17 cellular contexts compared by ENCODE assay signal in genomic region chr3:187223799-187224198, GRCh38. TPM values are rescaled to one million over a fixed set of nuclear protein-coding genes. Genes with fewer than 3 reads are reported as not detected.
DNase-seq lines count a peak whose midpoint lies in the region; FAIRE-seq and TF ChIP-seq lines count a peak whose summit lies in the region.
"Had no signal": no experiment of that assay in that cellular context is flagged by ENCODE, and none has a peak within 500 bp of the region (broad histone marks: within the 10 kb centered on the region; RNA-seq: fewer than 3 reads in every experiment).

No MANE protein-coding gene starts in this region.

- POLR2A ChIA-PET in RWPE1 (lab: Yijun Ruan, JAX; ENCODE audit: low non-redundant PET) = no interaction called here

- H3K4me3 Mint-ChIP-seq in Calu3 (ENCODE audit: low read depth, unreplicated experiment) (no peak overlapping the region), HFFc6 (no peak overlapping the region)
- H3K4me3 Mint-ChIP-seq: brain, mesothelial cell of epicardium had no signal

- BruUV-seq in Calu3 (replicated peaks; lab: Mats Ljungman, UMichigan) = no TSS peak

- H3K9me3 Mint-ChIP-seq in Calu3 (ENCODE audit: low read depth, unreplicated experiment) (no peaks in the 10 kb centered on the region), HFFc6 (no peaks in the 10 kb centered on the region; the same call in 1 of the 2 replicates)
- H3K9me3 Mint-ChIP-seq: mesothelial cell of epicardium had no signal

- H3K27me3 Mint-ChIP-seq in Calu3 (ENCODE audit: unreplicated experiment) = peaks cover 5% of the 10 kb centered on the region
- H3K27me3 Mint-ChIP-seq in HFFc6 (ENCODE audit: insufficient read depth) = no peaks in the 10 kb centered on the region
- H3K27me3 Mint-ChIP-seq: brain had no signal

- FAIRE-seq in islet of Langerhans (lab: Jason Lieb, UNC) = peak; percentile 53
- FAIRE-seq: D721Med had no signal

- intact Hi-C loops in Calu3 (cut with micrococcal nuclease; ENCODE audit: unreplicated experiment) = loop anchor here (1.0 to 5.0 kb wide), 2 partner anchors 34 to 110 kb away; no protein-coding TSS in a partner anchor

- peak overlapping the region; percentile 65 for H3K27ac Mint-ChIP-seq in Calu3 (ENCODE audit: unreplicated experiment)
- peak overlapping the region; percentile 20; the same call in 1 of the 2 replicates for H3K27ac Mint-ChIP-seq in HFFc6
- H3K27ac Mint-ChIP-seq: brain, mesothelial cell of epicardium had no signal

- no peak overlapping the region for H3K27ac ChIP-seq in RWPE1
- H3K27ac ChIP-seq: WERI-Rb-1 had no signal

- no peaks in the 10 kb centered on the region for H3K36me3 Mint-ChIP-seq in Calu3 (ENCODE audit: insufficient read depth, unreplicated experiment)
- peaks cover 9% of the 10 kb centered on the region; the same call in 1 of the 2 replicates for H3K36me3 Mint-ChIP-seq in HFFc6 (ENCODE audit: low read depth)
- H3K36me3 Mint-ChIP-seq: brain, mesothelial cell of epicardium had no signal

- DNase-seq in Calu3 (peak; percentile 79), HFFc6 (peak; percentile 25), RWPE1 (ENCODE audit: low spot score) (peak; percentile 53), OCI-M2 (lab: John Stamatoyannopoulos, UW; ENCODE audit: unreplicated experiment) (no peak), NCI-H128 (lab: John Stamatoyannopoulos, UW; ENCODE audit: unreplicated experiment) (no peak), NCI-H345 treated with DMSO at 0.1 percent for 48 hours (lab: John Stamatoyannopoulos, UW; ENCODE audit: unreplicated experiment) (no peak)
- DNase-seq in activated T-cell treated with anti-CD3 and anti-CD28 coated beads, Interleukin-2, amount 50 U/mL, for 48 hours = no peak
- DNase-seq: activated naive CD4-positive, alpha-beta T cell treated with Interleukin-2 at 50 U/mL for 16 hours; MG63; NCI-H446; SW 1271; WERI-Rb-1 had no signal

- TF ChIP-seq CTCF in Calu3 (IDR thresholded peaks at IDR 0.05; ENCODE audit: unreplicated experiment) = no peak
- TF ChIP-seq CTCF in HFFc6 (IDR thresholded peaks at IDR 0.05) = no peak; the same call in 1 of the 2 replicates
- no peak for TF ChIP-seq CTCF in RWPE1 (conservative IDR thresholded peaks at IDR 0.05; ENCODE audit: low read depth)

- CTCF ChIA-PET in Calu3 (lab: Charles Lee) = interaction anchor here (0.6 to 2.8 kb wide), 18 partner anchors 13 to 1210 kb away, joined by 3 to 34 read pairs (median 4); partner anchors contain the start of genes MASP1 and RPL39L
- CTCF ChIA-PET in RWPE1 (lab: Yijun Ruan, JAX) = interaction anchor here (0.6 to 2.0 kb wide), 3 partner anchors 32 to 456 kb away, joined by 3 to 7 read pairs (median 6); no protein-coding TSS in a partner anchor

- peaks cover 33% of the 10 kb centered on the region for H3K4me1 Mint-ChIP-seq in Calu3 (ENCODE audit: low read depth, unreplicated experiment)
- peaks cover 44% of the 10 kb centered on the region for H3K4me1 Mint-ChIP-seq in HFFc6 (ENCODE audit: low read depth)
- H3K4me1 Mint-ChIP-seq: brain, mesothelial cell of epicardium had no signal

RNA-seq across cellular contexts. Expression of gene RTP1, which starts 26.5 kb away (rescaled TPM):
- total RNA-seq in Calu3 (2022) = not detected in 2 replicates
- total RNA-seq in HFFc6 (2021; fragmentation: NEBNext Ultra II Directional; extraction: Animal tissue kit (Norgen Biotek cat#: 25700)) = not detected
- total RNA-seq: mesothelial cell of epicardium, smooth muscle cell had no signal

Comparison
In these comparisons a context has a peak if more than half of its experiments do, and no peak if none do; other contexts are left out.
1. DNase-seq: peak in Calu3 (single experiment), HFFc6 (single experiment) and RWPE1 (single experiment); none in OCI-M2 (single experiment), activated T-cell treated with anti-CD3 and anti-CD28 coated beads, Interleukin-2, amount 50 U/mL, for 48 hours (0 of 2), NCI-H128 (single experiment) and NCI-H345 treated with DMSO at 0.1 percent for 48 hours (single experiment).